In genomic region chr18:11149441-11150270, GRCh38 we compare ENCODE assay signal across 1 cellular context.
TF ChIP-seq lines count a peak whose summit lies in the region.

TSS of gene PIEZO2 (minus strand) at chr18:11149569. CDS start at chr18:11148588, 981 bp downstream.

TF ChIP-seq in HepG2, 621 proteins besides CTCF, POLR2A, EP300 and RAD21 (continued from another document and continues in another):
- TF ChIP-seq ATF5 (CRISPR knock-in tag; IDR thresholded peaks at IDR 0.05; ENCODE audit: low read depth) (no peak), FOXP1 (IDR thresholded peaks at IDR 0.05) (no peak), FOXP1 (CRISPR knock-in tag; IDR thresholded peaks at IDR 0.05) (no peak), ZNF224 (CRISPR knock-in tag; IDR thresholded peaks at IDR 0.05) (0 out of 2 replicates have a peak, but pooled peaks have one; percentile 65), ZNF780A (CRISPR knock-in tag; IDR thresholded peaks at IDR 0.05) (0 out of 2 replicates have a peak, but pooled peaks have one; percentile 24), ZBTB14 (CRISPR knock-in tag; IDR thresholded peaks at IDR 0.05) (peak; percentile 70; the same call in 1 of the 2 replicates), FOXM1 (CRISPR knock-in tag; IDR thresholded peaks at IDR 0.05) (no peak), ZNF441 (CRISPR knock-in tag; IDR thresholded peaks at IDR 0.05; ENCODE audit: borderline replicate concordance) (no peak), JUND (CRISPR knock-in tag; IDR thresholded peaks at IDR 0.05) (no peak), EZH2 (conservative IDR thresholded peaks at IDR 0.05; ENCODE audit: low read depth, low read length) (no peak), ZNF350 (CRISPR knock-in tag; IDR thresholded peaks at IDR 0.05; ENCODE audit: borderline replicate concordance, low read depth) (no peak), SNAPC5 (CRISPR knock-in tag; IDR thresholded peaks at IDR 0.05; ENCODE audit: borderline replicate concordance) (no peak), ZSCAN9 (CRISPR knock-in tag; IDR thresholded peaks at IDR 0.05; ENCODE audit: borderline replicate concordance) (no peak), ZNF768 (CRISPR knock-in tag; IDR thresholded peaks at IDR 0.05) (no peak), CBFB (CRISPR knock-in tag; IDR thresholded peaks at IDR 0.05) (no peak), ZNF44 (CRISPR knock-in tag; IDR thresholded peaks at IDR 0.05) (no peak), SIN3A (IDR thresholded peaks at IDR 0.05; ENCODE audit: borderline replicate concordance, low read depth, low read length) (no peak), SRY (CRISPR knock-in tag; IDR thresholded peaks at IDR 0.05) (peak; percentile 81; the same call in 1 of the 2 replicates), STAT6 (CRISPR knock-in tag; IDR thresholded peaks at IDR 0.05; ENCODE audit: borderline replicate concordance) (no peak), ZNF354B (CRISPR knock-in tag; IDR thresholded peaks at IDR 0.05) (no peak), SAFB2 (CRISPR knock-in tag; IDR thresholded peaks at IDR 0.05; ENCODE audit: borderline replicate concordance, low read depth) (no peak), HMGXB3 (CRISPR knock-in tag; IDR thresholded peaks at IDR 0.05; ENCODE audit: borderline replicate concordance) (no peak), SP4 (CRISPR knock-in tag; IDR thresholded peaks at IDR 0.05) (no peak), ARNT2 (CRISPR knock-in tag; IDR thresholded peaks at IDR 0.05; ENCODE audit: low read depth) (no peak; the same call in 1 of the 2 replicates), RNF2 (conservative IDR thresholded peaks at IDR 0.05; ENCODE audit: low read depth) (no peak; the same call in 1 of the 2 replicates), ARHGAP35 (CRISPR knock-in tag; IDR thresholded peaks at IDR 0.05; ENCODE audit: borderline replicate concordance) (peak; percentile 60; the same call in 1 of the 2 replicates), ZNF788 (CRISPR knock-in tag; IDR thresholded peaks at IDR 0.05; ENCODE audit: borderline replicate concordance) (peak; percentile 25; the same call in 1 of the 2 replicates), ZFX (CRISPR knock-in tag; IDR thresholded peaks at IDR 0.05; ENCODE audit: low read depth) (peak; percentile 78), FOXC1 (CRISPR knock-in tag; IDR thresholded peaks at IDR 0.05; ENCODE audit: borderline replicate concordance) (no peak), JUN (CRISPR knock-in tag; IDR thresholded peaks at IDR 0.05) (no peak), ZNF432 (CRISPR knock-in tag; IDR thresholded peaks at IDR 0.05; ENCODE audit: borderline replicate concordance) (no peak), SP140L (CRISPR knock-in tag; IDR thresholded peaks at IDR 0.05; ENCODE audit: borderline replicate concordance) (no peak), ZSCAN29 (CRISPR knock-in tag; conservative IDR thresholded peaks at IDR 0.05) (0 out of 2 replicates have a peak, but pooled peaks have one; percentile 27), MAX (IDR thresholded peaks at IDR 0.05) (no peak; the same call in 1 of the 2 replicates), NKX3-1 (CRISPR knock-in tag; IDR thresholded peaks at IDR 0.05) (peak; percentile 80), CREB3 (CRISPR knock-in tag; IDR thresholded peaks at IDR 0.05) (peak; percentile 97), MED8 (CRISPR knock-in tag; IDR thresholded peaks at IDR 0.05; ENCODE audit: insufficient replicate concordance) (peak; percentile 26), NRL (CRISPR knock-in tag; IDR thresholded peaks at IDR 0.05; ENCODE audit: borderline replicate concordance) (no peak), TRIM24 (CRISPR knock-in tag; IDR thresholded peaks at IDR 0.05) (no peak), ZUFSP (CRISPR knock-in tag; IDR thresholded peaks at IDR 0.05; ENCODE audit: borderline replicate concordance) (no peak), RARG (CRISPR knock-in tag; IDR thresholded peaks at IDR 0.05; ENCODE audit: low read depth) (no peak), SRSF9 (IDR thresholded peaks at IDR 0.05; ENCODE audit: borderline replicate concordance, insufficient read depth, low read depth, low read length, poor library complexity, severe bottlenecking) (no peak), KDM5A (IDR thresholded peaks at IDR 0.05; ENCODE audit: borderline replicate concordance, low read length) (no peak), POGZ (CRISPR knock-in tag; IDR thresholded peaks at IDR 0.05) (no peak), ZNF318 (CRISPR knock-in tag; IDR thresholded peaks at IDR 0.05) (no peak)
